9 cellular contexts compared by ENCODE assay signal in the genomic region with DNA sequence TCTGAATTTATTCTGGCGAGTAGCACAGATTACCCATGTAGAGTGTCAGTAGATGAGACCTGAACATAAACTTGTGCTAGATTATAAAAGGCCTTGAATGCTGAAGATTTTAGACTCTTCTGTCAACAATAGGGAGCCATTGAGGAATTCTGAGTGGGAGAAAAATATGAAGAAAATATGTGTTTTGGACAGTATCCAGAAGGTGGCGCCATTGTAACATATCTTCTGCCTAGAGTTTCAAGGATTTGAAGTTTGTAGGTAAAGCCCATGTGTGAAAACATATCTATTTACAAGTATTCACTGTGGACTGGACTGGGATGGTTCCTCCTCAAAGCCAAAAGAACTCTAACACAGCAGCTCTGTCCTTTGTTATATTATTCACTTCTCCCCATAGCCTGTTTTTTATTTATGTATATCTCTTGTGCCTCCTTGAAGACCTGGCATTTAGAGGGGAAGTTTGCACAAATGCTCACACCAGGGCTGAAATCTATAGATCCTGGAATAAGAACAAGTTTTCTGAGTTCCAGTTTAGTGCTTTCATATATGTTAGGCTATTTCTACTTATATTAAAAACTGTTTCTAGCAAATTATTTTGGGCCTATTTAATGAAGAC.
DNase-seq lines count a peak whose midpoint lies in the region; ATAC-seq and TF ChIP-seq lines count a peak whose summit lies in the region.
"Had no signal": no experiment of that assay in that cellular context is flagged by ENCODE, and none has a peak within 500 bp of the region (broad histone marks: within the 10 kb centered on the region; RNA-seq: fewer than 3 reads in every experiment).

No MANE protein-coding gene starts in this region.

- H3K36me3 ChIP-seq in GM23248 (ENCODE audit: low read depth) (no peaks in the 10 kb centered on the region), iPS DF 6.9 (ENCODE audit: control insufficient read depth, insufficient read depth, low read length) (no peaks in the 10 kb centered on the region), upper lobe of right lung (no peaks in the 10 kb centered on the region)

- ATAC-seq in upper lobe of right lung (peak; percentile 43), HG03342 (IDR thresholded peaks at IDR 0.05; ENCODE audit: unreplicated experiment) (no peak)
- ATAC-seq: naive thymus-derived CD4-positive, alpha-beta T cell had no signal

- H3F3A ChIP-seq in GM23248 (ENCODE audit: insufficient read depth) = peaks cover 35% of the 10 kb centered on the region

- WGBS in GM23248 (ENCODE audit: low coverage in 1 of 2, low lambda C conversion rate in 2 of 2, missing lambda C conversion rate in 2 of 2), 2 experiments = 17 to 30% methylated on average over 2 of the region's 2 CpGs
- WGBS in iPS DF 6.9 (ENCODE audit: insufficient coverage, insufficient read length) = no CpG with 5 or more reads among the region's 2 CpGs

- no peaks in the 10 kb centered on the region for H3K79me2 ChIP-seq in GM23248 (ENCODE audit: insufficient read depth)

- peaks cover 36% of the 10 kb centered on the region for H3K4me1 ChIP-seq in GM23248 (ENCODE audit: insufficient read depth)
- no peaks in the 10 kb centered on the region for H3K4me1 ChIP-seq in iPS DF 6.9 (ENCODE audit: control insufficient read depth, insufficient read depth, low read length)
- H3K4me1 ChIP-seq in upper lobe of right lung = peaks cover 3% of the 10 kb centered on the region

- intact Hi-C loops in upper lobe of right lung (cut with DNase I) = no loop called here

- H4K20me1 ChIP-seq in GM23248 (ENCODE audit: insufficient read depth) = no peaks in the 10 kb centered on the region

- TF ChIP-seq CTCF in WI38 (IDR thresholded peaks at IDR 0.05; ENCODE audit: low read depth, low read length) (peak; percentile 24; the same call in 1 of the 2 replicates), upper lobe of right lung (IDR thresholded peaks at IDR 0.05) (peak; percentile 59)

- H3K27me3 ChIP-seq in GM23248 (replicated peaks; ENCODE audit: insufficient read depth) (no peaks in the 10 kb centered on the region), iPS DF 6.9 (ENCODE audit: control insufficient read depth, insufficient read depth, low read length) (no peaks in the 10 kb centered on the region), upper lobe of right lung (no peaks in the 10 kb centered on the region)

- no peaks in the 10 kb centered on the region for H3K9me3 ChIP-seq in GM23248 (ENCODE audit: low read depth)
- H3K9me3 ChIP-seq in iPS DF 6.9 (ENCODE audit: control insufficient read depth, insufficient read depth, low read length) = no peaks in the 10 kb centered on the region
- H3K9me3 ChIP-seq in upper lobe of right lung = no peaks in the 10 kb centered on the region

- H3K27ac ChIP-seq in GM23248 (no peak overlapping the region), iPS DF 6.9 (ENCODE audit: low read length) (no peak overlapping the region), upper lobe of right lung (no peak overlapping the region)

- in situ Hi-C loops in GM23248 (cut with MboI) = loop anchor here (10.0 to 25.0 kb wide), 2 partner anchors 302 to 919 kb away; partner anchors contain the start of gene OSR1

- H3K4me3 ChIP-seq in GM23248 (no peak overlapping the region), WI38 (ENCODE audit: low read depth, low read length) (no peak overlapping the region), iPS DF 6.9 (ENCODE audit: low read length) (no peak overlapping the region), upper lobe of right lung (no peak overlapping the region)

- no peak overlapping the region for H3K4me2 ChIP-seq in GM23248 (ENCODE audit: unreplicated experiment)

- peak; percentile 31 for DNase-seq in DMS114 treated with DMSO at 0.1 percent for 48 hours (lab: John Stamatoyannopoulos, UW; ENCODE audit: unreplicated experiment)
- peak; percentile 70 for DNase-seq in GM23248
- peak; percentile 45 for DNase-seq in NCI-H2081 treated with DMSO at 0.1 percent for 48 hours (lab: John Stamatoyannopoulos, UW)
- peak; percentile 37 for DNase-seq in iPS DF 6.9 (ENCODE audit: low read depth, low spot score)
- DNase-seq in upper lobe of right lung = no peak
- no peak for DNase-seq in activated T-cell treated with anti-CD3 and anti-CD28 coated beads, Interleukin-2, amount 50 U/mL, for 1 hour

- no peak overlapping the region for H3K9ac ChIP-seq in GM23248

- H3K9me2 ChIP-seq in GM23248 (ENCODE audit: insufficient read depth) = no peaks in the 10 kb centered on the region

- H2AFZ ChIP-seq in GM23248 = no peak overlapping the region

Comparison
In these comparisons a context has a peak if more than half of its experiments do, and no peak if none do; other contexts are left out.
1. DNase-seq: peak in DMS114 treated with DMSO at 0.1 percent for 48 hours (single experiment), GM23248 (single experiment), NCI-H2081 treated with DMSO at 0.1 percent for 48 hours (single experiment) and iPS DF 6.9 (single experiment); none in upper lobe of right lung (single experiment) and activated T-cell treated with anti-CD3 and anti-CD28 coated beads, Interleukin-2, amount 50 U/mL, for 1 hour (single experiment).